Comparison of ENCODE assay signal across 8 cellular contexts in genomic region chr1:12208271-12208670, GRCh38. TPM values are rescaled to one million over a fixed set of nuclear protein-coding genes. Genes with fewer than 3 reads are reported as not detected.
DNase-seq lines count a peak whose midpoint lies in the region; ATAC-seq and TF ChIP-seq lines count a peak whose summit lies in the region.
"Had no signal": no experiment of that assay in that cellular context is flagged by ENCODE, and none has a peak within 500 bp of the region (broad histone marks: within the 10 kb centered on the region; RNA-seq: fewer than 3 reads in every experiment).

No MANE protein-coding gene starts in this region.

- intact Hi-C loops in CD4-positive, alpha-beta T cell (cut with DNase I, micrococcal nuclease) = loop anchor here (5.0 kb wide), 1 partner anchor 41 kb away; the partner anchor contains the start of gene TNFRSF1B (in 2 of the 2)

- CTCF ChIA-PET in CD4-positive, alpha-beta T cell (lab: Charles Lee) = interaction anchor here (1.1 to 12.0 kb wide), 4 partner anchors 30 to 90 kb away, joined by 3 to 142 read pairs (median 10); no protein-coding TSS in a partner anchor

- peaks cover 46% of the 10 kb centered on the region for H3K4me1 ChIP-seq in BLaER1

- no peaks in the 10 kb centered on the region for H3K36me3 ChIP-seq in BLaER1

- no peaks in the 10 kb centered on the region for H3K27me3 Mint-ChIP-seq in CD4-positive, alpha-beta T cell
- H3K27me3 Mint-ChIP-seq in activated naive CD8-positive, alpha-beta T cell treated with anti-CD3 and anti-CD28 coated beads for 36 hours = no peaks in the 10 kb centered on the region
- H3K27me3 Mint-ChIP-seq in nephron (ENCODE audit: low read depth) = peaks cover 7% of the 10 kb centered on the region

- no peak overlapping the region for H3K4me3 ChIP-seq in BLaER1

- no peaks in the 10 kb centered on the region for H3K27me3 ChIP-seq in BLaER1
- H3K27me3 ChIP-seq in CD4-positive, alpha-beta T cell (ENCODE audit: control insufficient read depth, insufficient read depth, low read length) = no peaks in the 10 kb centered on the region

- no peaks in the 10 kb centered on the region for H3K9me3 Mint-ChIP-seq in CD4-positive, alpha-beta T cell
- no peaks in the 10 kb centered on the region for H3K9me3 Mint-ChIP-seq in activated naive CD8-positive, alpha-beta T cell treated with anti-CD3 and anti-CD28 coated beads for 36 hours
- no peaks in the 10 kb centered on the region for H3K9me3 Mint-ChIP-seq in nephron

- H3K9me3 ChIP-seq in BLaER1 = no peaks in the 10 kb centered on the region
- H3K9me3 ChIP-seq in CD4-positive, alpha-beta T cell (ENCODE audit: control insufficient read depth, low read length) = no peaks in the 10 kb centered on the region

- H4K20me1 ChIP-seq in BLaER1 = no peaks in the 10 kb centered on the region

- H3K36me3 Mint-ChIP-seq in CD4-positive, alpha-beta T cell (ENCODE audit: low read depth) = peaks cover 27% of the 10 kb centered on the region
- peaks cover 40% of the 10 kb centered on the region for H3K36me3 Mint-ChIP-seq in activated naive CD8-positive, alpha-beta T cell treated with anti-CD3 and anti-CD28 coated beads for 36 hours
- H3K36me3 Mint-ChIP-seq in nephron (ENCODE audit: low read depth) = no peaks in the 10 kb centered on the region

- no peak overlapping the region for H3K27ac ChIP-seq in BLaER1
- no peak overlapping the region for H3K27ac ChIP-seq in CD4-positive, alpha-beta T cell (ENCODE audit: low read depth, low read length)

- POLR2A ChIA-PET in CD4-positive, alpha-beta T cell (lab: Charles Lee) = interaction anchor here (0.8 to 5.9 kb wide), 2 partner anchors 83 to 86 kb away, joined by 3 to 68 read pairs; no protein-coding TSS in a partner anchor

- no peak overlapping the region for H3K9ac ChIP-seq in BLaER1

- no peak overlapping the region for H3K4me3 Mint-ChIP-seq in CD4-positive, alpha-beta T cell
- no peak overlapping the region for H3K4me3 Mint-ChIP-seq in activated naive CD8-positive, alpha-beta T cell treated with anti-CD3 and anti-CD28 coated beads for 36 hours
- no peak overlapping the region for H3K4me3 Mint-ChIP-seq in nephron

- H3K27ac Mint-ChIP-seq in CD4-positive, alpha-beta T cell = peak overlapping the region; percentile 83
- H3K27ac Mint-ChIP-seq in activated naive CD8-positive, alpha-beta T cell treated with anti-CD3 and anti-CD28 coated beads for 36 hours = peak overlapping the region; percentile 44
- peak overlapping the region in 2 of 3 experiments; percentile 9 to 13 for H3K27ac Mint-ChIP-seq in nephron

- peaks cover 62% of the 10 kb centered on the region for H3K4me1 Mint-ChIP-seq in CD4-positive, alpha-beta T cell (ENCODE audit: low read depth)
- H3K4me1 Mint-ChIP-seq in activated naive CD8-positive, alpha-beta T cell treated with anti-CD3 and anti-CD28 coated beads for 36 hours = peaks cover 59% of the 10 kb centered on the region
- peaks cover 10% of the 10 kb centered on the region for H3K4me1 Mint-ChIP-seq in nephron

- peak overlapping the region; percentile 40; the same call in 1 of the 2 replicates for H3K4me2 ChIP-seq in BLaER1

- no peak for DNase-seq in CD4-positive, alpha-beta T cell
- no peak for DNase-seq in activated naive CD8-positive, alpha-beta T cell treated with anti-CD3 and anti-CD28 coated beads for 36 hours
- DNase-seq in SIG-M5 (lab: John Stamatoyannopoulos, UW) (no peak), HK-2 (ENCODE audit: unreplicated experiment) (no peak)

- ATAC-seq in CD4-positive, alpha-beta T cell (ENCODE audit: poor library complexity) = no peak
- no peak for ATAC-seq in GM21737 (IDR thresholded peaks at IDR 0.05; ENCODE audit: unreplicated experiment)

- TF ChIP-seq CTCF in CD4-positive, alpha-beta T cell (IDR thresholded peaks at IDR 0.05) = no peak
- no peak for TF ChIP-seq CTCF in nephron (IDR thresholded peaks at IDR 0.05; ENCODE audit: unreplicated experiment in 3 of 3)

RNA-seq across cellular contexts. Expression of gene VPS13D, which starts 21.6 kb away (rescaled TPM):
- 10 to 100 TPM; 63.0 to 67.3 TPM for total RNA-seq in CD4-positive, alpha-beta T cell
- total RNA-seq in activated naive CD8-positive, alpha-beta T cell treated with anti-CD3 and anti-CD28 coated beads for 36 hours = 10 to 100 TPM; 27.7 to 29.1 TPM

RNA-seq across cellular contexts. Expression of gene TNFRSF1B, which starts 41.5 kb away (rescaled TPM):
- 10 to 100 TPM; 61.9 to 62.6 TPM for total RNA-seq in CD4-positive, alpha-beta T cell
- 100 to 1,000 TPM; 187 to 193 TPM for total RNA-seq in activated naive CD8-positive, alpha-beta T cell treated with anti-CD3 and anti-CD28 coated beads for 36 hours
- total RNA-seq: G401 had no signal

Comparison
In these comparisons a context has a peak if more than half of its experiments do, and no peak if none do; other contexts are left out.
1. H3K27ac Mint-ChIP-seq: peak in every context shown above with its lines; median percentile 83 in CD4-positive, alpha-beta T cell; 44 in activated naive CD8-positive, alpha-beta T cell treated with anti-CD3 and anti-CD28 coated beads for 36 hours; 11 in nephron.